10 cellular contexts compared by ENCODE assay signal in genomic region chr12:52874573-52875435, GRCh38. TPM values are rescaled to one million over a fixed set of nuclear protein-coding genes. Genes with fewer than 3 reads are reported as not detected.
DNase-seq lines count a peak whose midpoint lies in the region; ATAC-seq and TF ChIP-seq lines count a peak whose summit lies in the region.
"Had no signal": no experiment of that assay in that cellular context is flagged by ENCODE, and none has a peak within 500 bp of the region (broad histone marks: within the 10 kb centered on the region; RNA-seq: fewer than 3 reads in every experiment).

No MANE protein-coding gene starts in this region.

- DNase-seq in AG10803 (ENCODE audit: low read depth) (no peak), M059J (ENCODE audit: low read depth) (peak; percentile 63), NCI-H82 treated with DMSO at 0.1 percent for 48 hours (lab: John Stamatoyannopoulos, UW; ENCODE audit: unreplicated experiment) (no peak), NCI-H2171 treated with DMSO at 0.1 percent for 48 hours (lab: John Stamatoyannopoulos, UW) (no peak)
- DNase-seq in natural killer cell treated with Interleukin-12 subunit alpha and Interleukin-12 subunit beta and Interleukin-15 and Interleukin-18, amount 100 ng/mL, for 72 hours (ENCODE audit: low spot score) = no peak

- H3K9me3 Mint-ChIP-seq in natural killer cell treated with Interleukin-12 subunit alpha and Interleukin-12 subunit beta and Interleukin-15 and Interleukin-18, amount 100 ng/mL, for 72 hours = no peaks in the 10 kb centered on the region

- H3K4me1 Mint-ChIP-seq in natural killer cell treated with Interleukin-12 subunit alpha and Interleukin-12 subunit beta and Interleukin-15 and Interleukin-18, amount 100 ng/mL, for 72 hours (ENCODE audit: low read depth in 2 of 2) = peaks cover 25 to 27% of the 10 kb centered on the region in 2 donors

- no peaks in the 10 kb centered on the region for H3K27me3 ChIP-seq in duodenal mucosa (ENCODE audit: control insufficient read depth in 1 of 2, insufficient read depth in 2 of 2, low read length in 2 of 2)

- peaks cover 59 to 86% of the 10 kb centered on the region in 2 donors for H3K4me1 ChIP-seq in duodenal mucosa (ENCODE audit: control insufficient read depth in 1 of 2, insufficient read depth in 2 of 2, low read length in 2 of 2)

- H3K27ac ChIP-seq in duodenal mucosa (ENCODE audit: low read depth, low read length) = peak overlapping the region; percentile 65

- no peak for TF ChIP-seq CTCF in AG10803 (conservative IDR thresholded peaks at IDR 0.05; ENCODE audit: low read length)

- peak overlapping the region; percentile 36 to 66 for H3K9ac ChIP-seq in duodenal mucosa (ENCODE audit: low read depth in 1 of 2, low read length in 2 of 2)

- ATAC-seq in natural killer cell treated with Interleukin-12 subunit alpha and Interleukin-12 subunit beta and Interleukin-15 and Interleukin-18, amount 100 ng/mL, for 72 hours = no peak
- ATAC-seq in GM21367 (IDR thresholded peaks at IDR 0.05; ENCODE audit: unreplicated experiment) (no peak), HG03378 (IDR thresholded peaks at IDR 0.05; ENCODE audit: unreplicated experiment) (no peak)

- H3K36me3 ChIP-seq in duodenal mucosa (ENCODE audit: control insufficient read depth in 1 of 2, insufficient read depth in 2 of 2, low read length in 2 of 2) = no peaks in the 10 kb centered on the region

- no peaks in the 10 kb centered on the region for H3K9me3 ChIP-seq in duodenal mucosa (ENCODE audit: control insufficient read depth in 1 of 2, low read length in 2 of 2)

- H3K36me3 Mint-ChIP-seq in natural killer cell treated with Interleukin-12 subunit alpha and Interleukin-12 subunit beta and Interleukin-15 and Interleukin-18, amount 100 ng/mL, for 72 hours = no peaks in the 10 kb centered on the region

- H3K4me3 Mint-ChIP-seq in natural killer cell treated with Interleukin-12 subunit alpha and Interleukin-12 subunit beta and Interleukin-15 and Interleukin-18, amount 100 ng/mL, for 72 hours = peak overlapping the region; percentile 70

- peaks cover 0 to 4% of the 10 kb centered on the region in 2 donors for H3K27me3 Mint-ChIP-seq in natural killer cell treated with Interleukin-12 subunit alpha and Interleukin-12 subunit beta and Interleukin-15 and Interleukin-18, amount 100 ng/mL, for 72 hours

- H3K4me3 ChIP-seq in AG10803 (ENCODE audit: low read length) (peak overlapping the region; percentile 48), duodenal mucosa (ENCODE audit: low read depth in 1 of 2, low read length in 2 of 2) (peak overlapping the region; percentile 60 to 61)

- H3K27ac Mint-ChIP-seq in natural killer cell treated with Interleukin-12 subunit alpha and Interleukin-12 subunit beta and Interleukin-15 and Interleukin-18, amount 100 ng/mL, for 72 hours = peak overlapping the region; percentile 52 to 78

RNA-seq across cellular contexts. Expression of gene KRT78, which starts 26.0 kb away (rescaled TPM):
- 0.22 TPM in 1 of 2 replicates, not detected in the other for total RNA-seq in M059J (2014; rRNA removed; shearing (Covaris generic))
- not detected for total RNA-seq in natural killer cell treated with Interleukin-12 subunit alpha and Interleukin-12 subunit beta and Interleukin-15 and Interleukin-18, amount 100 ng/mL, for 72 hours
- total RNA-seq: activated CD8-positive, alpha-beta memory T cell treated with anti-CD3 and anti-CD28 coated beads for 36 hours; HT1080 had no signal

RNA-seq across cellular contexts. Expression of gene KRT8, which starts 30.1 kb away (rescaled TPM):
- total RNA-seq in M059J (2014; rRNA removed; shearing (Covaris generic)) = 38.8 and 54.8 TPM in 2 replicates
- under 1 TPM in 1 of 2 donors, not detected in 1; 0.33 TPM for total RNA-seq in natural killer cell treated with Interleukin-12 subunit alpha and Interleukin-12 subunit beta and Interleukin-15 and Interleukin-18, amount 100 ng/mL, for 72 hours
- total RNA-seq: activated CD8-positive, alpha-beta memory T cell treated with anti-CD3 and anti-CD28 coated beads for 36 hours had no signal

RNA-seq across cellular contexts. Expression of gene KRT79, which starts 40.7 kb away (rescaled TPM):
- total RNA-seq in M059J (2014; rRNA removed; shearing (Covaris generic)) = not detected in 2 replicates
- total RNA-seq in natural killer cell treated with Interleukin-12 subunit alpha and Interleukin-12 subunit beta and Interleukin-15 and Interleukin-18, amount 100 ng/mL, for 72 hours = not detected

Comparison
In these comparisons a context has a peak if more than half of its experiments do, and no peak if none do; other contexts are left out.
1. RNA of gene KRT8, which starts 30.1 kb away (total RNA-seq): 38.8 to 54.8 TPM in M059J; 0.33 TPM in natural killer cell treated with Interleukin-12 subunit alpha and Interleukin-12 subunit beta and Interleukin-15 and Interleukin-18, amount 100 ng/mL, for 72 hours; every median in the first group is over 10 times any median in the second.